8 cellular contexts compared by ENCODE assay signal in the genomic region with DNA sequence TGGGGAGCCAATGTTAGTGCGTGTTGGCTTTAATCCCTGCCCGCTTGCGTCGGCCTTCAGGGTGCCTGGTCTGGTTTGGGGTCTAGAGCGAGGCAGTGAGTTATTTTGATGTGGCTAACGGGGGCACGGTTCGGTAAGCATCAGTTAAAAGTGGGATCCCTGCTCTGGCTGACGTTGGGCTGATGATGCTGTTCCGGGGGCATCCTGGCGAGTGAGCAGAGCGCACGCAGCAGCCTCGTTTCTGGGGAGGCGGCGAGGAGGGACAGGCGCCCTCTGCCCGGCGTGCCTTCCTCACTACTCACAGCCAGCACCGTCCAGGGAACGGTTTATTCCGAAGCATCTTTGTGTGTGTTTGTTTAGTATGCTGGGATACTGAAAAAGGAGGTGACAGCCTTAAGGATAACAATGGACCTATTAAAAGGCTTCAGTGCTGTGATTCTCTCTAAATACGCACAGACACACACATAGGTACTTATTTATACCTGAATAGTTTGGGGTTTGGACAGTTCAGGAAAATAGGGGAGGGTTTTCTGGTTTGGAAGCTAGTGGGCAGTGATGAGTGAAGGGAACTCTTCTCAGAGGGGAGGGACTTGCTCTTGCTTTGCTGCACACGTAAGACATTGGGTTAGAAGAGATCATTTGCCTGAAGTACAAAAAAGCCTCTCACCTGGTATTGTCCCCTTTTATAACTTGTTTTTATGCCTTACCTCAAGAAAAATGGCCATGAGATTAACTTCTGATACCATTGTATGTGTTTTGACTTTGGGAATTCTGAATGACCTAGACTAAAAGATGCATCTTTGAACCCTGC. TPM values are rescaled to one million over a fixed set of nuclear protein-coding genes. Genes with fewer than 3 reads are reported as not detected.
DNase-seq lines count a peak whose midpoint lies in the region; ATAC-seq, FAIRE-seq and TF ChIP-seq lines count a peak whose summit lies in the region.

No MANE protein-coding gene starts in this region.

- under 1% methylated on average over 24 of the region's 24 CpGs for WGBS in mammary epithelial cell (ENCODE audit: low coverage, missing lambda C conversion rate)
- WGBS in small intestine, 3 donors, result 1% methylated on average over 24 of the region's 24 CpGs

- H3K4me3 ChIP-seq in mammary epithelial cell (replicated peaks in 1 of 3; ENCODE audit: insufficient read depth in 1 of 3, low read depth in 2 of 3, low read length in 3 of 3) (peak overlapping the region; percentile 70 to 90 (median 87)), kidney (ENCODE audit: low read length in 2 of 2) (peak overlapping the region; percentile 73 to 98), small intestine (ENCODE audit: low read depth in 1 of 2, low read length in 2 of 2) (peak overlapping the region; percentile 89 to 93)

- TF ChIP-seq CTCF in mammary epithelial cell (conservative IDR thresholded peaks at IDR 0.05 in 1 of 2, IDR thresholded peaks at IDR 0.05 in 1 of 2; ENCODE audit: extremely low read depth in 1 of 2, insufficient read depth in 1 of 2, low read depth in 1 of 2, low read length in 2 of 2), result peak; percentile 32 to 57
- TF ChIP-seq CTCF in kidney (IDR thresholded peaks at IDR 0.05; ENCODE audit: borderline replicate concordance, extremely low read depth, insufficient read depth), result peak; percentile 36

- peak; percentile 20 to 21 for DNase-seq in activated CD4-positive, alpha-beta T cell treated with anti-CD3 and anti-CD28 coated beads for 4 hours
- no peak for DNase-seq in activated CD4-positive, alpha-beta T cell treated with anti-CD3 and anti-CD28 coated beads, Interleukin-2, amount 50 U/mL, for 1 hour
- DNase-seq in RPMI7951 (ENCODE audit: low read depth), result peak; percentile 82
- peak; percentile 84 for DNase-seq in mammary epithelial cell
- DNase-seq in kidney, result peak; percentile 82
- peak; percentile 43 for DNase-seq in small intestine
- DNase-seq in NCI-H1436 (lab: John Stamatoyannopoulos, UW), result no peak

- peaks cover 48% of the 10 kb centered on the region for H3K4me1 ChIP-seq in mammary epithelial cell (ENCODE audit: insufficient read depth, low read length)
- H3K4me1 ChIP-seq in kidney (ENCODE audit: control insufficient read depth in 1 of 2, insufficient read depth in 1 of 2, low read depth in 1 of 2, low read length in 2 of 2), result peaks cover 18 to 29% of the 10 kb centered on the region in 2 donors
- H3K4me1 ChIP-seq in small intestine (ENCODE audit: control insufficient read depth in 2 of 2, insufficient read depth in 1 of 2, low read depth in 1 of 2, low read length in 1 of 2), result peaks cover 0 to 14% of the 10 kb centered on the region in 2 donors

- in situ Hi-C loops in mammary epithelial cell (cut with MboI; ENCODE audit: low sequenced_read_pairs in 2 of 2), result loop anchor here in 1 of 2 donors (10.0 kb wide), 2 partner anchors 97 to 307 kb away; no protein-coding TSS in a partner anchor

- FAIRE-seq in kidney (lab: Jason Lieb, UNC) (no peak), small intestine (lab: Jason Lieb, UNC) (no peak)

- peak overlapping the region; percentile 79 for H3K4me2 ChIP-seq in mammary epithelial cell (ENCODE audit: insufficient read depth, low read depth, low read length)

- H3K9me3 ChIP-seq in mammary epithelial cell (replicated peaks; ENCODE audit: insufficient read depth, low read length), result no peaks in the 10 kb centered on the region
- H3K9me3 ChIP-seq in kidney (ENCODE audit: control insufficient read depth in 1 of 2, low read length in 2 of 2), result no peaks in the 10 kb centered on the region
- no peaks in the 10 kb centered on the region for H3K9me3 ChIP-seq in small intestine (ENCODE audit: control insufficient read depth, low read depth)

- H4K20me1 ChIP-seq in mammary epithelial cell (ENCODE audit: insufficient read depth, low read length), result no peaks in the 10 kb centered on the region

- peak; percentile 21 for ATAC-seq in HG02870 (IDR thresholded peaks at IDR 0.05; ENCODE audit: unreplicated experiment)

- H3K27ac ChIP-seq in mammary epithelial cell (ENCODE audit: insufficient read depth, low read depth, low read length) (peak overlapping the region; percentile 80), kidney (ENCODE audit: low read depth in 2 of 2, low read length in 2 of 2) (peak overlapping the region; percentile 82 to 93), small intestine (ENCODE audit: low read depth in 1 of 2, low read length in 1 of 2) (peak overlapping the region in 1 of 2 donors; percentile 92)

- H2AFZ ChIP-seq in mammary epithelial cell (ENCODE audit: low read depth, low read length), result peak overlapping the region; percentile 19

- dilution Hi-C loops in mammary epithelial cell (cut with HindIII; ENCODE audit: low sequenced_read_pairs), result no loop called here

- H3K27me3 ChIP-seq in mammary epithelial cell (ENCODE audit: insufficient read depth, low read length), result no peaks in the 10 kb centered on the region
- no peaks in the 10 kb centered on the region for H3K27me3 ChIP-seq in small intestine (ENCODE audit: control insufficient read depth in 2 of 2, insufficient read depth in 2 of 2, low read length in 2 of 2)

- H3K9ac ChIP-seq in mammary epithelial cell (ENCODE audit: insufficient read depth, low read length) (peak overlapping the region; percentile 90), kidney (ENCODE audit: low read length in 2 of 2) (peak overlapping the region; percentile 80 to 85)

- intact Hi-C loops in mammary epithelial cell (cut with micrococcal nuclease) (loop anchor here (1.0 kb wide), 2 partner anchors 17 to 104 kb away; no protein-coding TSS in a partner anchor), kidney (cut with DNase I) (loop anchor here (10.0 kb wide), 1 partner anchor 137 kb away; no protein-coding TSS in a partner anchor)

- H3K36me3 ChIP-seq in mammary epithelial cell (ENCODE audit: insufficient read depth, low read length), result peaks cover 2% of the 10 kb centered on the region
- H3K36me3 ChIP-seq in kidney (ENCODE audit: control insufficient read depth in 1 of 2, insufficient read depth in 2 of 2, low read length in 2 of 2), result no peaks in the 10 kb centered on the region
- no peaks in the 10 kb centered on the region for H3K36me3 ChIP-seq in small intestine (ENCODE audit: control insufficient read depth in 2 of 2, insufficient read depth in 2 of 2, low read length in 2 of 2)

- TSS peak; percentile 51 for BruUV-seq in mammary epithelial cell (replicated peaks; lab: Mats Ljungman, UMichigan)

- CTCF ChIA-PET in mammary epithelial cell (lab: Charles Lee; ENCODE audit: low non-redundant PET), result interaction anchor here (0.5 to 1.0 kb wide), 3 partner anchors 11 to 137 kb away, joined by 3 read pairs; no protein-coding TSS in a partner anchor

- H3K79me2 ChIP-seq in mammary epithelial cell (ENCODE audit: insufficient read depth, low read length), result peaks cover 86% of the 10 kb centered on the region

RNA-seq across cellular contexts. Expression of a gene that starts 2.1 kb away (rescaled TPM):
- 35.1 and 44.2 TPM in 2 replicates for total RNA-seq in RPMI7951 (2014; rRNA removed; shearing (Covaris generic))
- 100 to 1,000 TPM; 237 to 387 TPM for total RNA-seq in mammary epithelial cell
- 103 TPM for polyA plus RNA-seq in mammary epithelial cell
- polyA minus RNA-seq in mammary epithelial cell, result 304 TPM
- 154 TPM for total RNA-seq in kidney
- polyA plus RNA-seq in kidney (ENCODE audit: insufficient read depth, low read depth, low replicate concordance), result 47.2 TPM
- 10 to 100 TPM in 1 of 3 donors, 1 to 10 TPM in 1, under 1 TPM in 1; 0.89 to 17.4 (median 1.1) TPM for polyA plus RNA-seq in small intestine

Comparison
In these comparisons a context has a peak if more than half of its experiments do, and no peak if none do; other contexts are left out.
1. DNase-seq: peak in activated CD4-positive, alpha-beta T cell treated with anti-CD3 and anti-CD28 coated beads for 4 hours (2 of 2), RPMI7951 (single experiment), mammary epithelial cell (single experiment), kidney (single experiment) and small intestine (single experiment); none in activated CD4-positive, alpha-beta T cell treated with anti-CD3 and anti-CD28 coated beads, Interleukin-2, amount 50 U/mL, for 1 hour (single experiment) and NCI-H1436 (single experiment).
2. Peak in every context shown above with its lines, with median percentiles within 50 percentile points of each other: H3K4me3 ChIP-seq.